ENCODE assay signal across 1 cellular context in genomic region chr2:26724004-26724750, GRCh38.
TF ChIP-seq lines count a peak whose summit lies in the region.

No MANE protein-coding gene starts in this region.

TF ChIP-seq in HepG2, 621 proteins besides CTCF, POLR2A, EP300 and RAD21 (continued from another document and continues in another):
- TF ChIP-seq THRA (CRISPR knock-in tag; IDR thresholded peaks at IDR 0.05; ENCODE audit: borderline replicate concordance) (no peak), SMAD1 (CRISPR knock-in tag; IDR thresholded peaks at IDR 0.05; ENCODE audit: borderline replicate concordance, low read depth) (no peak), PREB (CRISPR knock-in tag; IDR thresholded peaks at IDR 0.05) (no peak), ZBTB4 (CRISPR knock-in tag; IDR thresholded peaks at IDR 0.05; ENCODE audit: borderline replicate concordance) (no peak), PHF20 (CRISPR knock-in tag; IDR thresholded peaks at IDR 0.05) (no peak), PAXIP1 (CRISPR knock-in tag; conservative IDR thresholded peaks at IDR 0.05) (no peak), RXRA (CRISPR knock-in tag; IDR thresholded peaks at IDR 0.05) (peak; percentile 78), NKX3-1 (CRISPR knock-in tag; IDR thresholded peaks at IDR 0.05) (no peak), PHF5A (CRISPR knock-in tag; IDR thresholded peaks at IDR 0.05; ENCODE audit: low read depth, unreplicated experiment) (no peak), IRF1 (CRISPR knock-in tag; IDR thresholded peaks at IDR 0.05; ENCODE audit: low read depth) (no peak), ZSCAN21 (CRISPR knock-in tag; IDR thresholded peaks at IDR 0.05; ENCODE audit: borderline replicate concordance) (no peak), NFE2L1 (CRISPR knock-in tag; IDR thresholded peaks at IDR 0.05; ENCODE audit: borderline replicate concordance) (no peak), PCBP1 (IDR thresholded peaks at IDR 0.05; ENCODE audit: borderline replicate concordance, low read depth, low read length) (no peak), SMC3 (IDR thresholded peaks at IDR 0.05; ENCODE audit: low read length) (no peak), RXRB (CRISPR knock-in tag; IDR thresholded peaks at IDR 0.05; ENCODE audit: borderline replicate concordance) (peak; percentile 44; the same call in 1 of the 2 replicates), RARA (CRISPR knock-in tag; IDR thresholded peaks at IDR 0.05) (peak; percentile 21), MLX (CRISPR knock-in tag; IDR thresholded peaks at IDR 0.05) (no peak), KLF9 (CRISPR knock-in tag; IDR thresholded peaks at IDR 0.05; ENCODE audit: low read depth) (no peak), ZNF660 (CRISPR knock-in tag; IDR thresholded peaks at IDR 0.05; ENCODE audit: borderline replicate concordance, low read depth) (no peak), HNRNPUL1 (IDR thresholded peaks at IDR 0.05; ENCODE audit: low read depth, low read length) (no peak), PAF1 (CRISPR knock-in tag; IDR thresholded peaks at IDR 0.05) (no peak), SALL2 (CRISPR knock-in tag; IDR thresholded peaks at IDR 0.05) (no peak), ARID5B (CRISPR knock-in tag; IDR thresholded peaks at IDR 0.05) (peak; percentile 34; the same call in 1 of the 2 replicates), ZNF850 (CRISPR knock-in tag; conservative IDR thresholded peaks at IDR 0.05) (no peak), ZNF317 (CRISPR knock-in tag; IDR thresholded peaks at IDR 0.05) (no peak), PATZ1 (CRISPR knock-in tag; IDR thresholded peaks at IDR 0.05) (0 out of 2 replicates have a peak, but pooled peaks have one; percentile 11), ZNF543 (CRISPR knock-in tag; IDR thresholded peaks at IDR 0.05) (no peak), ZNF879 (CRISPR knock-in tag; IDR thresholded peaks at IDR 0.05) (no peak), PHB2 (IDR thresholded peaks at IDR 0.05; ENCODE audit: partially characterized antibody) (no peak), MED13 (CRISPR knock-in tag; IDR thresholded peaks at IDR 0.05) (no peak), ZNF513 (CRISPR knock-in tag; conservative IDR thresholded peaks at IDR 0.05) (no peak), GTF2F1 (IDR thresholded peaks at IDR 0.05; ENCODE audit: low read length) (no peak), BCL6 (CRISPR knock-in tag; IDR thresholded peaks at IDR 0.05) (no peak), ZNF800 (CRISPR knock-in tag; IDR thresholded peaks at IDR 0.05) (no peak), HNF4A (CRISPR knock-in tag; IDR thresholded peaks at IDR 0.05) (no peak), HOXA9 (CRISPR knock-in tag; IDR thresholded peaks at IDR 0.05; ENCODE audit: borderline replicate concordance) (no peak), ZBTB37 (CRISPR knock-in tag; IDR thresholded peaks at IDR 0.05) (no peak)
